Comparison of ENCODE assay signal across 20 cellular contexts in the genomic region with DNA sequence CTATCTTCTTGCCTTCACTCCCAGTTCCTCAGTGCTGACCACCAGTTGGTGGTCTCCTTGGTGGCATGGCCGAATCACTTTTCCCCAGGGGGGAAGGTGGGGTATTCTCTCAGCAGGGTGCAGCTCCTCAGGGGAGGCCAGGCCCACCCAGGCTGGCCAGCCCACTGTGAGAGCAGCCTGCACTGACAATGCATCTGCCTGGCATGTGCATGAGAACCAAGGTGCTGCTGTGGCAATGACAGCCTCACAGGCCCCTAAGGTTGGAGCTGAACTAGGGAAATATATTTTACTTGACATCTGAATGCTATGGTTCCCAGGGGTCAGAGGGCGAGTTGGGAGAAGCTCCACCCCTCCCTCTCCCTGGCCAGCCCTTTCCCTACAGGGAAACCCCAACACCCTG.
DNase-seq lines count a peak whose midpoint lies in the region; ATAC-seq and TF ChIP-seq lines count a peak whose summit lies in the region.
"Had no signal": no experiment of that assay in that cellular context is flagged by ENCODE, and none has a peak within 500 bp of the region (broad histone marks: within the 10 kb centered on the region; RNA-seq: fewer than 3 reads in every experiment).

No MANE protein-coding gene starts in this region.

- no peaks in the 10 kb centered on the region for H3K4me1 ChIP-seq in trophoblast cell (ENCODE audit: control insufficient read depth in 1 of 2, insufficient read depth in 2 of 2, low read length in 2 of 2)
- no peaks in the 10 kb centered on the region for H3K4me1 ChIP-seq in mucosa of descending colon (ENCODE audit: low read depth)
- H3K4me1 ChIP-seq: BE2C, BLaER1, Caco-2 had no signal

- no peak overlapping the region for H3K9ac ChIP-seq in trophoblast cell (ENCODE audit: low read length)
- H3K9ac ChIP-seq: BLaER1 had no signal

- peaks cover 22% of the 10 kb centered on the region for H3K4me1 Mint-ChIP-seq in nephron progenitor cell

- H3K36me3 Mint-ChIP-seq in nephron progenitor cell (ENCODE audit: low read depth): peaks cover 7% of the 10 kb centered on the region
- H3K36me3 Mint-ChIP-seq: CD14-positive monocyte; CD8-positive, alpha-beta T cell had no signal

- H3K4me3 Mint-ChIP-seq in nephron progenitor cell: no peak overlapping the region
- H3K4me3 Mint-ChIP-seq: CD14-positive monocyte; CD4-positive, alpha-beta T cell; CD8-positive, alpha-beta T cell had no signal

- ATAC-seq in HG02759 (IDR thresholded peaks at IDR 0.05; ENCODE audit: unreplicated experiment) (no peak), mucosa of descending colon (no peak)
- ATAC-seq: CD8-positive, alpha-beta T cell had no signal

- H3K9me3 ChIP-seq in trophoblast cell (ENCODE audit: insufficient read depth, low read depth, low read length) (no peaks in the 10 kb centered on the region), mucosa of descending colon (no peaks in the 10 kb centered on the region)
- H3K9me3 ChIP-seq: BE2C, BLaER1, Caco-2 had no signal

- no peak for TF ChIP-seq CTCF in coronary artery (IDR thresholded peaks at IDR 0.05)
- no peak for TF ChIP-seq CTCF in nephron progenitor cell (IDR thresholded peaks at IDR 0.05)
- no peak for TF ChIP-seq CTCF in mucosa of descending colon (IDR thresholded peaks at IDR 0.05)

- H2BK5ac ChIP-seq in trophoblast cell (ENCODE audit: low read depth, low read length, poor library complexity): no peak overlapping the region

- WGBS in trophoblast cell (ENCODE audit: extremely low coverage, insufficient coverage, insufficient read length): no CpG with 5 or more reads among the region's 2 CpGs

- no peak overlapping the region for H3K14ac ChIP-seq in trophoblast cell (ENCODE audit: low read length)

- no peak overlapping the region for H2BK120ac ChIP-seq in trophoblast cell (ENCODE audit: insufficient read depth, low read length, poor library complexity)

- H4K91ac ChIP-seq in trophoblast cell (ENCODE audit: low read depth, low read length): no peak overlapping the region

- no peak overlapping the region for H3K4me2 ChIP-seq in trophoblast cell (ENCODE audit: low read length)
- H3K4me2 ChIP-seq: BLaER1 had no signal

- no peaks in the 10 kb centered on the region for H3K27me3 ChIP-seq in trophoblast cell (ENCODE audit: insufficient read depth, low read length)
- H3K27me3 ChIP-seq: BE2C, BLaER1 had no signal

- no peak overlapping the region for H3K4ac ChIP-seq in trophoblast cell (ENCODE audit: low read depth, low read length)

- no peak overlapping the region for H2AK5ac ChIP-seq in trophoblast cell (ENCODE audit: low read length)

- no peak overlapping the region for H2BK12ac ChIP-seq in trophoblast cell (ENCODE audit: low read length)

- peaks cover 71% of the 10 kb centered on the region for H3K9me3 Mint-ChIP-seq in nephron progenitor cell
- H3K9me3 Mint-ChIP-seq: CD4-positive, alpha-beta T cell; CD8-positive, alpha-beta T cell had no signal

- H4K8ac ChIP-seq in trophoblast cell (ENCODE audit: low read depth, low read length): no peak overlapping the region

- H4K12ac ChIP-seq in trophoblast cell (ENCODE audit: low read depth, low read length): no peak overlapping the region

- H3K23ac ChIP-seq in trophoblast cell (ENCODE audit: low read length): no peak overlapping the region

- no peaks in the 10 kb centered on the region for H3K79me2 ChIP-seq in trophoblast cell (ENCODE audit: control insufficient read depth, insufficient read depth, low read length, poor library complexity)

- H3K27ac ChIP-seq in coronary artery (no peak overlapping the region), trophoblast cell (ENCODE audit: low read depth, low read length) (no peak overlapping the region)
- H3K27ac ChIP-seq: BLaER1 had no signal

- H3K79me1 ChIP-seq in trophoblast cell (ENCODE audit: low read length): no peaks in the 10 kb centered on the region

- no peak overlapping the region for H3K18ac ChIP-seq in trophoblast cell (ENCODE audit: low read length)

- H3K27ac Mint-ChIP-seq in nephron progenitor cell: no peak overlapping the region
- H3K27ac Mint-ChIP-seq: CD14-positive monocyte; CD4-positive, alpha-beta T cell; CD8-positive, alpha-beta T cell had no signal

- no peak overlapping the region for H2AFZ ChIP-seq in trophoblast cell (ENCODE audit: insufficient read depth, low read length, poor library complexity)

- H3K27me3 Mint-ChIP-seq in nephron progenitor cell (ENCODE audit: low read depth, poor library complexity): peaks cover 18% of the 10 kb centered on the region

- DNase-seq in coronary artery (ENCODE audit: low spot score) (peak; percentile 60), left kidney (ENCODE audit: low read depth, low spot score) (peak; percentile 72), nephron progenitor cell (peak; percentile 20), trophoblast cell (no peak), mucosa of descending colon (no peak)
- no peak for DNase-seq in activated CD4-positive, CD25-positive, alpha-beta regulatory T cell treated with anti-CD3 and anti-CD28 coated beads, Interleukin-2, amount 50 U/mL, for 72 hours
- no peak for DNase-seq in activated CD4-positive, alpha-beta T cell treated with anti-CD3 and anti-CD28 coated beads, Interleukin-2, amount 50 U/mL, for 1 hour
- DNase-seq: 8988T; ACHN; BE2C; C1 segment of cervical spinal cord; Caco-2; Calu3; CD4-positive, alpha-beta T cell; CD8-positive, alpha-beta T cell; DMS79 treated with DMSO at 0.1 percent for 48 hours; GF-D8 had no signal

- H3K4me3 ChIP-seq in coronary artery (no peak overlapping the region), trophoblast cell (ENCODE audit: low read depth, low read length) (peak overlapping the region; percentile 35), mucosa of descending colon (no peak overlapping the region)
- H3K4me3 ChIP-seq: BLaER1 had no signal

- intact Hi-C loops in mucosa of descending colon (cut with DNase I, micrococcal nuclease): no loop called here

- H3K36me3 ChIP-seq in trophoblast cell (ENCODE audit: control insufficient read depth in 1 of 2, insufficient read depth in 2 of 2, low read length in 2 of 2): no peaks in the 10 kb centered on the region
- H3K36me3 ChIP-seq in mucosa of descending colon (ENCODE audit: low read depth): no peaks in the 10 kb centered on the region
- H3K36me3 ChIP-seq: BE2C, BLaER1 had no signal

Comparison
In these comparisons a context has a peak if more than half of its experiments do, and no peak if none do; other contexts are left out.
1. DNase-seq: peak in coronary artery (single experiment), left kidney (single experiment) and nephron progenitor cell (single experiment); none in trophoblast cell (0 of 2), activated CD4-positive, CD25-positive, alpha-beta regulatory T cell treated with anti-CD3 and anti-CD28 coated beads, Interleukin-2, amount 50 U/mL, for 72 hours (single experiment), mucosa of descending colon (0 of 3) and activated CD4-positive, alpha-beta T cell treated with anti-CD3 and anti-CD28 coated beads, Interleukin-2, amount 50 U/mL, for 1 hour (single experiment).